8 cellular contexts compared by ENCODE assay signal in genomic region chr14:75295061-75295461, GRCh38. TPM values are rescaled to one million over a fixed set of nuclear protein-coding genes. Genes with fewer than 3 reads are reported as not detected.
A peak's percentile ranks its signal among the peaks of the same experiment; 100 is the strongest.
DNase-seq lines count a peak whose midpoint lies in the region; ATAC-seq and TF ChIP-seq lines count a peak whose summit lies in the region.

No MANE protein-coding gene starts in this region.

- no peaks in the 10 kb centered on the region; the same call in 1 of the 2 replicates for H3K9me3 ChIP-seq in HAP-1

- H3K4me1 Mint-ChIP-seq in activated B cell treated with CpG ODN at 0.5 μM for 24 hours (peaks cover 21% of the 10 kb centered on the region), naive B cell (peaks cover 12 to 28% (median 12%) of the 10 kb centered on the region in 3 donors)

- POLR2A ChIA-PET in activated B cell treated with CpG ODN at 0.5 μM for 24 hours (lab: Charles Lee): interaction anchor here (0.6 to 2.8 kb wide), 13 partner anchors 9 to 366 kb away, joined by 3 to 11 read pairs (median 4); partner anchors contain the start of genes ERG28 and TTLL5

- H3K27ac Mint-ChIP-seq in activated B cell treated with CpG ODN at 0.5 μM for 24 hours (peak overlapping the region; percentile 90), naive B cell (peak overlapping the region; percentile 91 to 100 (median 97))

- H3K36me3 ChIP-seq in HAP-1 (replicated peaks): no peaks in the 10 kb centered on the region

- intact Hi-C loops in activated B cell treated with CpG ODN at 0.5 μM for 24 hours (cut with micrococcal nuclease): loop anchor here (2.0 to 10.0 kb wide), 2 partner anchors 72 to 990 kb away; partner anchors contain the start of gene ABCD4

- ATAC-seq in activated B cell treated with CpG ODN at 0.5 μM for 24 hours (ENCODE audit: low read depth) (no peak), naive B cell (ENCODE audit: low read depth in 2 of 2) (no peak), GM18868 (IDR thresholded peaks at IDR 0.05; ENCODE audit: unreplicated experiment) (no peak)

- TF ChIP-seq CTCF in activated B cell treated with CpG ODN at 0.5 μM for 24 hours (IDR thresholded peaks at IDR 0.05): no peak

- H3K36me3 Mint-ChIP-seq in activated B cell treated with CpG ODN at 0.5 μM for 24 hours (ENCODE audit: low read depth): no peaks in the 10 kb centered on the region
- no peaks in the 10 kb centered on the region for H3K36me3 Mint-ChIP-seq in naive B cell

- H3K27me3 ChIP-seq in HAP-1 (ENCODE audit: low read depth): no peaks in the 10 kb centered on the region

- H3K4me1 ChIP-seq in HAP-1: peaks cover 21% of the 10 kb centered on the region

- DNase-seq in AG08396 (ENCODE audit: low spot score): peak; percentile 80
- peak; percentile 61 to 84 for DNase-seq in HAP-1 (ENCODE audit: low spot score in 2 of 2)
- no peak for DNase-seq in activated B cell treated with CpG ODN at 0.5 μM for 24 hours
- peak; percentile 91 for DNase-seq in fibroblast of peridontal ligament (ENCODE audit: extremely low read depth)
- DNase-seq in naive B cell: peak; percentile 11
- no peak for DNase-seq in activated effector memory CD4-positive, alpha-beta T cell treated with anti-CD3 and anti-CD28 coated beads, Interleukin-2, amount 50 U/mL, for 16 hours
- no peak for DNase-seq in stimulated activated CD4-positive, alpha-beta T cell treated with anti-CD3 and anti-CD28 coated beads, Interleukin-2, amount 100 ng/mL, for 48 hours

- CTCF ChIA-PET in activated B cell treated with CpG ODN at 0.5 μM for 24 hours (lab: Charles Lee): interaction anchor here (0.6 to 3.5 kb wide), 15 partner anchors 8 to 166 kb away, joined by 3 to 19 read pairs (median 5); no protein-coding TSS in a partner anchor

- H3K27me3 Mint-ChIP-seq in activated B cell treated with CpG ODN at 0.5 μM for 24 hours (no peaks in the 10 kb centered on the region), naive B cell (peaks cover 2 to 4% (median 3%) of the 10 kb centered on the region in 3 donors)

- in situ Hi-C loops in HAP-1 (cut with MboI; ENCODE audit: low sequenced_read_pairs): no loop called here

- H3K4me3 ChIP-seq in HAP-1: peak overlapping the region; percentile 54

- H3K9me3 Mint-ChIP-seq in activated B cell treated with CpG ODN at 0.5 μM for 24 hours (no peaks in the 10 kb centered on the region), naive B cell (no peaks in the 10 kb centered on the region)

- H3K4me3 Mint-ChIP-seq in activated B cell treated with CpG ODN at 0.5 μM for 24 hours: peak overlapping the region; percentile 95
- H3K4me3 Mint-ChIP-seq in naive B cell: peak overlapping the region; percentile 83 to 98 (median 94)

RNA-seq across cellular contexts. Expression of gene FOS, which starts 16.4 kb away (rescaled TPM):
- 27.1 and 37.8 TPM in 2 replicates for total RNA-seq in activated B cell treated with CpG ODN at 0.5 μM for 24 hours
- 1,000 to 10,000 TPM in 5 of 6 donors, 100 to 1,000 TPM in 1; 863 to 3,933 (median 2,927) TPM for polyA plus RNA-seq in naive B cell (ENCODE audit: low read depth in 6 of 6)

Comparison
In these comparisons a context has a peak if more than half of its experiments do, and no peak if none do; other contexts are left out.
1. DNase-seq: peak in AG08396 (single experiment), HAP-1 (2 of 2), fibroblast of peridontal ligament (single experiment) and naive B cell (single experiment); none in activated B cell treated with CpG ODN at 0.5 μM for 24 hours (single experiment), activated effector memory CD4-positive, alpha-beta T cell treated with anti-CD3 and anti-CD28 coated beads, Interleukin-2, amount 50 U/mL, for 16 hours (single experiment) and stimulated activated CD4-positive, alpha-beta T cell treated with anti-CD3 and anti-CD28 coated beads, Interleukin-2, amount 100 ng/mL, for 48 hours (0 of 2).